14 cellular contexts compared by ENCODE assay signal in the genomic region with DNA sequence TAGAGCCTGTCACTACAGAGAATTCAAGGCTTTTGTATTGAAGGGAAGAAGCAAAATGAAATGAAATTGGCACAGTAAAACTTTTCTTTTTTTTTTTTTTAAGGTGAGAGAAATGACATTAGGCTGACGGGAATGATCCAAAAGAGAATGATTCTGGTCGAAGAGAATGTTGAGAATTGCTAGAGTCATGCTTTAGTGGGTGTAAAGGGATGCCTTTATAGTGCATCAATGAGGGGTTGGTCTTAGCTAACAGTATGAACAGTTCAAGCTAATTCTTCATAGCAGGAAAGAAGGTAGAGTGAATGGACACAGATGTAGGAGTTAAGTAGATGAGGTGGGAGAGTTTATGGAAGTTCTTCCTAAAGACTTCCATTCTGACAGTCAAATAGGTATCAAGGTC.
"Had no signal": no experiment of that assay in that cellular context is flagged by ENCODE, and none has a peak within 500 bp of the region (broad histone marks: within the 10 kb centered on the region; RNA-seq: fewer than 3 reads in every experiment).

No MANE protein-coding gene starts in this region.

- H3K4me1 ChIP-seq: adrenal gland, pancreas, sigmoid colon, thyroid gland had no signal

- DNase-seq: activated effector memory CD4-positive, alpha-beta T cell treated with Interleukin-2 at 50 U/mL for 16 hours; activated naive CD4-positive, alpha-beta T cell treated with anti-CD3 and anti-CD28 coated beads, Interleukin-2, amount 50 U/mL, for 16 hours; activated T-cell treated with anti-CD3 and anti-CD28 coated beads, Interleukin-2, amount 50 U/mL, for 24 hours; adrenal gland; dorsolateral prefrontal cortex; erythroblast; left ventricle myocardium inferior; naive B cell; pancreas; sigmoid colon; stimulated activated CD4-positive, alpha-beta T cell treated with anti-CD3 and anti-CD28 coated beads, Interleukin-12 subunit alpha, Interleukin-12 subunit beta, amount 100 ng/mL, for 4 hours; stimulated activated CD4-positive, alpha-beta T cell treated with anti-CD3 and anti-CD28 coated beads, Interleukin-2, amount 100 ng/mL, for 24 hours; thyroid gland had no signal

- H3K27me3 ChIP-seq: adrenal gland, dorsolateral prefrontal cortex, sigmoid colon, thyroid gland had no signal

- H3K27ac ChIP-seq: adrenal gland, dorsolateral prefrontal cortex, left ventricle myocardium inferior, pancreas, sigmoid colon, thyroid gland had no signal

- H3K9me3 ChIP-seq: adrenal gland, left ventricle myocardium inferior, pancreas, sigmoid colon, thyroid gland had no signal

- ATAC-seq: activated CD4-positive, CD25-positive, alpha-beta regulatory T cell treated with anti-CD3 and anti-CD28 coated beads, Interleukin-2, amount 50 U/mL, for 24 hours; pancreas had no signal

- H3K4me3 ChIP-seq: adrenal gland, dorsolateral prefrontal cortex, left ventricle myocardium inferior, pancreas, sigmoid colon, thyroid gland had no signal

- H3K36me3 ChIP-seq: adrenal gland, left ventricle myocardium inferior, pancreas, sigmoid colon, thyroid gland had no signal
